31 cellular contexts compared by ENCODE assay signal in genomic region chr1:246074421-246074820, GRCh38.
"Had no signal": no experiment of that assay in that cellular context is flagged by ENCODE, and none has a peak within 500 bp of the region (broad histone marks: within the 10 kb centered on the region; RNA-seq: fewer than 3 reads in every experiment).

No MANE protein-coding gene starts in this region.

- H3K9me3 ChIP-seq: body of pancreas, colonic mucosa, esophagus squamous epithelium had no signal

- DNase-seq: activated B cell treated with CpG ODN at 0.5 μM for 24 hours; activated CD4-positive, alpha-beta T cell treated with anti-CD3 and anti-CD28 coated beads for 48 hours; activated CD4-positive, alpha-beta T cell treated with anti-CD3 and anti-CD28 coated beads, Interleukin-2, amount 50 U/mL, for 1 hour; activated CD4-positive, alpha-beta T cell treated with anti-CD3 and anti-CD28 coated beads, Interleukin-2, amount 50 U/mL, for 48 hours; activated CD8-positive, alpha-beta memory T cell treated with anti-CD3 and anti-CD28 coated beads for 24 hours; activated CD8-positive, alpha-beta T cell treated with anti-CD3 and anti-CD28 coated beads for 36 hours; activated effector memory CD4-positive, alpha-beta T cell treated with Interleukin-2 at 50 U/mL for 16 hours; activated gamma-delta T cell treated with Interleukin-2 at 50 U/mL for 16 hours; activated naive CD4-positive, alpha-beta T cell treated with anti-CD3 and anti-CD28 coated beads, Interleukin-2, amount 50 U/mL, for 16 hours; activated naive CD4-positive, alpha-beta T cell treated with Interleukin-2 at 50 U/mL for 16 hours; activated T-cell treated with anti-CD3 and anti-CD28 coated beads, Interleukin-2, amount 50 U/mL, for 4 hours; amniotic stem cell; aorta; body of pancreas; caudate nucleus; colonic mucosa; effector CD8-positive, alpha-beta T cell; esophagus squamous epithelium; foreskin melanocyte; head of caudate nucleus; T-helper 1 cell; T-helper 17 cell; T1000; WERI-Rb-1 had no signal

- FAIRE-seq: endometrium, endothelial cell of umbilical vein had no signal

- H3K27me3 Mint-ChIP-seq: activated B cell treated with CpG ODN at 0.5 μM for 24 hours; activated CD8-positive, alpha-beta T cell treated with anti-CD3 and anti-CD28 coated beads for 36 hours; activated naive CD8-positive, alpha-beta T cell; activated T-helper 17 cell treated with anti-CD3 and anti-CD28 coated beads, Interleukin-2, amount 50 U/mL, for 72 hours; T-helper 17 cell had no signal

- H3K27me3 ChIP-seq: body of pancreas, colonic mucosa, esophagus squamous epithelium, gastroesophageal sphincter had no signal

- H3K9me3 Mint-ChIP-seq: activated B cell treated with CpG ODN at 0.5 μM for 24 hours; activated T-helper 17 cell treated with anti-CD3 and anti-CD28 coated beads, Interleukin-2, amount 50 U/mL, for 72 hours; T-helper 2 cell treated with Interferon-gamma antibody and Interleukin-4, amounts not matched to agents 5 μg/mL and 100 μg/mL, for 36 hours had no signal

- H3K4me1 Mint-ChIP-seq: activated B cell treated with CpG ODN at 0.5 μM for 24 hours; activated T-helper 17 cell treated with anti-CD3 and anti-CD28 coated beads, Interleukin-2, amount 50 U/mL, for 72 hours had no signal

- H3K4me3 ChIP-seq: body of pancreas, colonic mucosa, esophagus squamous epithelium, gastroesophageal sphincter had no signal

- H3K27ac Mint-ChIP-seq: activated B cell treated with CpG ODN at 0.5 μM for 24 hours; activated CD8-positive, alpha-beta T cell treated with anti-CD3 and anti-CD28 coated beads for 36 hours; activated naive CD8-positive, alpha-beta T cell; activated T-helper 17 cell treated with anti-CD3 and anti-CD28 coated beads, Interleukin-2, amount 50 U/mL, for 72 hours; T-helper 17 cell; T-helper 2 cell treated with Interferon-gamma antibody and Interleukin-4, amounts not matched to agents 5 μg/mL and 100 μg/mL, for 36 hours had no signal

- H3K4me3 Mint-ChIP-seq: activated B cell treated with CpG ODN at 0.5 μM for 24 hours; activated CD8-positive, alpha-beta T cell treated with anti-CD3 and anti-CD28 coated beads for 36 hours; activated naive CD8-positive, alpha-beta T cell; activated T-cell treated with anti-CD3 and anti-CD28 coated beads, Interleukin-2, amount 50 U/mL, for 4 hours; activated T-helper 17 cell treated with anti-CD3 and anti-CD28 coated beads, Interleukin-2, amount 50 U/mL, for 72 hours; T-helper 17 cell; T-helper 2 cell treated with Interferon-gamma antibody and Interleukin-4, amounts not matched to agents 5 μg/mL and 100 μg/mL, for 36 hours had no signal

- H3K27ac ChIP-seq: body of pancreas, colonic mucosa, epithelial cell of prostate, esophagus squamous epithelium, gastroesophageal sphincter, WERI-Rb-1 had no signal

- H3K36me3 ChIP-seq: colonic mucosa, esophagus squamous epithelium, gastroesophageal sphincter, WERI-Rb-1 had no signal

- H3K4me1 ChIP-seq: body of pancreas, colonic mucosa had no signal
